ENCODE assay signal across 1 cellular context in genomic region chr2:4995466-4995865, GRCh38.
TF ChIP-seq lines count a peak whose summit lies in the region.

No MANE protein-coding gene starts in this region.

TF ChIP-seq in GM23338, 12 proteins besides CTCF, POLR2A, EP300 and RAD21 (continued from another document):
- TF ChIP-seq, protein P1, sequence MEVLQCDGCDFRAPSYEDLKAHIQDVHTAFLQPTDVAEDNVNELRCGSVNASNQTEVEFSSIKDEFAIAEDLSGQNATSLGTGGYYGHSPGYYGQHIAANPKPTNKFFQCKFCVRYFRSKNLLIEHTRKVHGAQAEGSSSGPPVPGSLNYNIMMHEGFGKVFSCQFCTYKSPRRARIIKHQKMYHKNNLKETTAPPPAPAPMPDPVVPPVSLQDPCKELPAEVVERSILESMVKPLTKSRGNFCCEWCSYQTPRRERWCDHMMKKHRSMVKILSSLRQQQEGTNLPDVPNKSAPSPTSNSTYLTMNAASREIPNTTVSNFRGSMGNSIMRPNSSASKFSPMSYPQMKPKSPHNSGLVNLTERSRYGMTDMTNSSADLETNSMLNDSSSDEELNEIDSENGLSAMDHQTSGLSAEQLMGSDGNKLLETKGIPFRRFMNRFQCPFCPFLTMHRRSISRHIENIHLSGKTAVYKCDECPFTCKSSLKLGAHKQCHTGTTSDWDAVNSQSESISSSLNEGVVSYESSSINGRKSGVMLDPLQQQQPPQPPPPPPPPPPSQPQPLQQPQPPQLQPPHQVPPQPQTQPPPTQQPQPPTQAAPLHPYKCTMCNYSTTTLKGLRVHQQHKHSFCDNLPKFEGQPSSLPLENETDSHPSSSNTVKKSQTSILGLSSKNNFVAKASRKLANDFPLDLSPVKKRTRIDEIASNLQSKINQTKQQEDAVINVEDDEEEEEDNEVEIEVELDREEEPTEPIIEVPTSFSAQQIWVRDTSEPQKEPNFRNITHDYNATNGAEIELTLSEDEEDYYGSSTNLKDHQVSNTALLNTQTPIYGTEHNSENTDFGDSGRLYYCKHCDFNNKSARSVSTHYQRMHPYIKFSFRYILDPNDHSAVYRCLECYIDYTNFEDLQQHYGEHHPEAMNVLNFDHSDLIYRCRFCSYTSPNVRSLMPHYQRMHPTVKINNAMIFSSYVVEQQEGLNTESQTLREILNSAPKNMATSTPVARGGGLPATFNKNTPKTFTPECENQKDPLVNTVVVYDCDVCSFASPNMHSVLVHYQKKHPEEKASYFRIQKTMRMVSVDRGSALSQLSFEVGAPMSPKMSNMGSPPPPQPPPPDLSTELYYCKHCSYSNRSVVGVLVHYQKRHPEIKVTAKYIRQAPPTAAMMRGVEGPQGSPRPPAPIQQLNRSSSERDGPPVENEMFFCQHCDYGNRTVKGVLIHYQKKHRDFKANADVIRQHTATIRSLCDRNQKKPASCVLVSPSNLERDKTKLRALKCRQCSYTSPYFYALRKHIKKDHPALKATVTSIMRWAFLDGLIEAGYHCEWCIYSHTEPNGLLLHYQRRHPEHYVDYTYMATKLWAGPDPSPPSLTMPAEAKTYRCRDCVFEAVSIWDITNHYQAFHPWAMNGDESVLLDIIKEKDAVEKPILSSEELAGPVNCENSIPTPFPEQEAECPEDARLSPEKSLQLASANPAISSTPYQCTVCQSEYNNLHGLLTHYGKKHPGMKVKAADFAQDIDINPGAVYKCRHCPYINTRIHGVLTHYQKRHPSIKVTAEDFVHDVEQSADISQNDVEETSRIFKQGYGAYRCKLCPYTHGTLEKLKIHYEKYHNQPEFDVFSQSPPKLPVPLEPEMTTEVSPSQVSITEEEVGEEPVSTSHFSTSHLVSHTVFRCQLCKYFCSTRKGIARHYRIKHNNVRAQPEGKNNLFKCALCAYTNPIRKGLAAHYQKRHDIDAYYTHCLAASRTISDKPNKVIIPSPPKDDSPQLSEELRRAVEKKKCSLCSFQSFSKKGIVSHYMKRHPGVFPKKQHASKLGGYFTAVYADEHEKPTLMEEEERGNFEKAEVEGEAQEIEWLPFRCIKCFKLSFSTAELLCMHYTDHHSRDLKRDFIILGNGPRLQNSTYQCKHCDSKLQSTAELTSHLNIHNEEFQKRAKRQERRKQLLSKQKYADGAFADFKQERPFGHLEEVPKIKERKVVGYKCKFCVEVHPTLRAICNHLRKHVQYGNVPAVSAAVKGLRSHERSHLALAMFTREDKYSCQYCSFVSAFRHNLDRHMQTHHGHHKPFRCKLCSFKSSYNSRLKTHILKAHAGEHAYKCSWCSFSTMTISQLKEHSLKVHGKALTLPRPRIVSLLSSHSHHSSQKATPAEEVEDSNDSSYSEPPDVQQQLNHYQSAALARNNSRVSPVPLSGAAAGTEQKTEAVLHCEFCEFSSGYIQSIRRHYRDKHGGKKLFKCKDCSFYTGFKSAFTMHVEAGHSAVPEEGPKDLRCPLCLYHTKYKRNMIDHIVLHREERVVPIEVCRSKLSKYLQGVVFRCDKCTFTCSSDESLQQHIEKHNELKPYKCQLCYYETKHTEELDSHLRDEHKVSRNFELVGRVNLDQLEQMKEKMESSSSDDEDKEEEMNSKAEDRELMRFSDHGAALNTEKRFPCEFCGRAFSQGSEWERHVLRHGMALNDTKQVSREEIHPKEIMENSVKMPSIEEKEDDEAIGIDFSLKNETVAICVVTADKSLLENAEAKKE (CRISPR knock-in tag; IDR thresholded peaks at IDR 0.05), result peak; percentile 59; the same call in 1 of the 2 replicates
